In the genomic region with DNA sequence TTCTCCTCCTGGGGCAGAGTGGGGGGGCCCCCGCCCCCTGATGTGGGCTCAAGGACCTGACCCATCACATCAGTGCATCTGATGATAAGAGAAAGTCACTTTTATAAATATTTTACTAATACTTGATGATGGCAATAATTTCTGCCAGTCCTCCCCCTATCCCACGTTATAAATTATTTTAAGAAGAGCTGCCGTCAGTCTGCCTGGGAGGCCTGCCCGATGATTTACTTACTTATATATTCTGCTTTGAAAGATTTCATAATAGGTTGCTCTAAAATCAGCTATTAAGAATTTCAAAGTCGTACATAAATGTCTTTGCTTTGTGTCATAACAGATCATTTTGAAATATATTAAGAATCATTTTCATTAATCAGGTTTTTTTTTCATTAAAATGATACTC, we compare ENCODE assay signal across 18 cellular contexts.
"Had no signal": no experiment of that assay in that cellular context is flagged by ENCODE, and none has a peak within 500 bp of the region (broad histone marks: within the 10 kb centered on the region; RNA-seq: fewer than 3 reads in every experiment).

No MANE protein-coding gene starts in this region.

- DNase-seq: colonic mucosa; cortex of kidney; dermis blood vessel endothelial cell; dorsolateral prefrontal cortex; effector CD4-positive, alpha-beta T cell; effector CD8-positive, alpha-beta T cell; effector memory CD4-positive, alpha-beta T cell; effector memory CD8-positive, alpha-beta T cell; endodermal cell; erythroblast; esophagus squamous epithelium; foreskin fibroblast; foreskin keratinocyte; foreskin melanocyte; gastrocnemius medialis; glutamatergic neuron; heart left ventricle; heart right ventricle had no signal
